19 cellular contexts compared by ENCODE assay signal in the genomic region with DNA sequence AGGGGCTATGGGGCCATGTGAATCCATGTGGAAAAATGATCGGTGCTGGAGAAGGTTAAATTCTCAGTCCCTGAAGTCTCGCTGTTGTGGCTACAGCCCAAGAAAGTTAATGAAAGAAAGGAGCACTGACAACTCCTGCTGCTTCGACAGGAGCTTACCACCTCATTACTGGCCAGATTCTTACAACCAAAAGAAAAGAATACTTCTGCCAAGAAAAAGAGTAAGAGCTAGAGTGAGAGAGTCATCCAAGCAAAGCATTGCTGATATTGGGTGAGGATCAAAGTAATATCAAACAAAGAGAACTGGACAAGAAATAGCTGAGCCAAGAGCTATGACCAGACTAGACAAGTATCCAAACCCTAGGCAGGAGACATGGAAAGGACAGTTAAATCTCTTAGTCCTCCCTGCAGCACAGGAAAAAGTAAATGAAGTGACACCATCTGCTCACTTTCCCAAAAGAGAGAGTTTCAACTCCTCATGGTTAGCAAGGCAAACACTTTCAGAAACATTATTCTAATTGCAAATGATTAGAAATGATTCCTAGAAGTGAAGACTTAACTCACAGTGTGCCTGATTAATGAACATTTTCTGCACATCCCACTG.
DNase-seq lines count a peak whose midpoint lies in the region; ATAC-seq and TF ChIP-seq lines count a peak whose summit lies in the region.
"Had no signal": no experiment of that assay in that cellular context is flagged by ENCODE, and none has a peak within 500 bp of the region (broad histone marks: within the 10 kb centered on the region; RNA-seq: fewer than 3 reads in every experiment).

No MANE protein-coding gene starts in this region.

- no peaks in the 10 kb centered on the region for H3K9me2 ChIP-seq in GM23338 (ENCODE audit: insufficient read depth)

- H3K36me3 Mint-ChIP-seq in GM23338 (ENCODE audit: low read depth) (no peaks in the 10 kb centered on the region), T-helper 17 cell (ENCODE audit: low read depth) (no peaks in the 10 kb centered on the region)
- H3K36me3 Mint-ChIP-seq: naive thymus-derived CD4-positive, alpha-beta T cell had no signal

- H3K9ac ChIP-seq in skeletal muscle satellite cell (ENCODE audit: low read depth, low read length), result no peak overlapping the region

- intact Hi-C loops in lower lobe of right lung (cut with DNase I), result no loop called here

- no peak for DNase-seq in GM23338 (ENCODE audit: low spot score)
- peak; percentile 52 for DNase-seq in cerebellar cortex (ENCODE audit: low spot score)
- peak; percentile 2 for DNase-seq in left kidney (ENCODE audit: low read depth, low spot score)
- DNase-seq in T-helper 17 cell, result no peak
- DNase-seq in lower lobe of right lung, result no peak
- DNase-seq: activated CD4-positive, CD25-positive, alpha-beta regulatory T cell; activated gamma-delta T cell; left ventricle myocardium superior; naive thymus-derived CD4-positive, alpha-beta T cell; NCI-H1417; NCI-H2171 treated with DMSO at 0.1 percent for 48 hours; right cardiac atrium; RPMI8226; stimulated activated CD4-positive, alpha-beta T cell treated with anti-CD3 and anti-CD28 coated beads, Interleukin-2, amount 100 ng/mL, for 48 hours; testis had no signal

- H3K27me3 ChIP-seq in GM23338 (ENCODE audit: insufficient read depth) (no peaks in the 10 kb centered on the region), skeletal muscle satellite cell (ENCODE audit: control insufficient read depth, insufficient read depth, low read length) (no peaks in the 10 kb centered on the region), lower lobe of right lung (ENCODE audit: low read depth) (no peaks in the 10 kb centered on the region)
- H3K27me3 ChIP-seq: ascending aorta, testis had no signal

- 0 out of 2 replicates have a peak overlapping the region, but pooled peaks have one; percentile 35 for H2AFZ ChIP-seq in GM23338

- no peaks in the 10 kb centered on the region for H3K9me3 ChIP-seq in skeletal muscle satellite cell (replicated peaks; ENCODE audit: low read length)
- H3K9me3 ChIP-seq in T-helper 17 cell (ENCODE audit: control insufficient read depth, low read length, poor library complexity, severe bottlenecking), result no peaks in the 10 kb centered on the region
- H3K9me3 ChIP-seq in lower lobe of right lung, result no peaks in the 10 kb centered on the region
- H3K9me3 ChIP-seq: ascending aorta, testis had no signal

- H3K36me3 ChIP-seq in GM23338 (ENCODE audit: insufficient read depth) (no peaks in the 10 kb centered on the region), skeletal muscle satellite cell (ENCODE audit: insufficient read depth, low read length) (no peaks in the 10 kb centered on the region), lower lobe of right lung (no peaks in the 10 kb centered on the region)
- H3K36me3 ChIP-seq: ascending aorta had no signal

- H3K4me1 ChIP-seq in GM23338 (ENCODE audit: insufficient read depth) (no peaks in the 10 kb centered on the region), skeletal muscle satellite cell (ENCODE audit: control insufficient read depth, insufficient read depth, low read length) (peaks cover 9% of the 10 kb centered on the region), lower lobe of right lung (no peaks in the 10 kb centered on the region)
- H3K4me1 ChIP-seq: ascending aorta, testis had no signal

- no peak overlapping the region for H3K4me2 ChIP-seq in GM23338
- peak overlapping the region; percentile 46 for H3K4me2 ChIP-seq in skeletal muscle satellite cell (ENCODE audit: low read length)

- TF ChIP-seq CTCF in GM23338 (conservative IDR thresholded peaks at IDR 0.05; ENCODE audit: low read depth in 2 of 2), result no peak
- TF ChIP-seq CTCF in lower lobe of right lung (IDR thresholded peaks at IDR 0.05), result no peak

- ATAC-seq in GM23338, result no peak
- no peak for ATAC-seq in T-helper 17 cell
- no peak for ATAC-seq in GM18519 (IDR thresholded peaks at IDR 0.05; ENCODE audit: low FRiP score, unreplicated experiment)
- ATAC-seq in lower lobe of right lung, result no peak
- ATAC-seq: left ventricle myocardium superior; naive thymus-derived CD4-positive, alpha-beta T cell had no signal

- no peaks in the 10 kb centered on the region for H3K27me3 Mint-ChIP-seq in GM23338 (ENCODE audit: insufficient read depth, low read depth, poor library complexity)
- no peaks in the 10 kb centered on the region for H3K27me3 Mint-ChIP-seq in T-helper 17 cell
- H3K27me3 Mint-ChIP-seq: naive thymus-derived CD4-positive, alpha-beta T cell had no signal

- peak overlapping the region; percentile 58; the same call in 1 of the 2 replicates for H3K27ac Mint-ChIP-seq in GM23338
- H3K27ac Mint-ChIP-seq in T-helper 17 cell, result no peak overlapping the region
- H3K27ac Mint-ChIP-seq: naive thymus-derived CD4-positive, alpha-beta T cell had no signal

- no peaks in the 10 kb centered on the region for H3F3A ChIP-seq in GM23338 (replicated peaks; ENCODE audit: low read depth)

- no peak overlapping the region for H3K27ac ChIP-seq in GM23338 (ENCODE audit: low read depth)
- no peak overlapping the region for H3K27ac ChIP-seq in lower lobe of right lung
- H3K27ac ChIP-seq: ascending aorta, C4-2B, testis had no signal

- H3K4me3 ChIP-seq in GM23338, result no peak overlapping the region
- no peak overlapping the region for H3K4me3 ChIP-seq in skeletal muscle satellite cell (ENCODE audit: low read length)
- H3K4me3 ChIP-seq in lower lobe of right lung, result no peak overlapping the region
- H3K4me3 ChIP-seq: ascending aorta, testis had no signal

- H3K4me1 Mint-ChIP-seq in GM23338 (no peaks in the 10 kb centered on the region), T-helper 17 cell (no peaks in the 10 kb centered on the region)
- H3K4me1 Mint-ChIP-seq: naive thymus-derived CD4-positive, alpha-beta T cell had no signal

- no peaks in the 10 kb centered on the region for H3K79me2 ChIP-seq in GM23338 (replicated peaks; ENCODE audit: insufficient read depth)

- H3K4me3 Mint-ChIP-seq in GM23338 (no peak overlapping the region), T-helper 17 cell (no peak overlapping the region)
- H3K4me3 Mint-ChIP-seq: naive thymus-derived CD4-positive, alpha-beta T cell had no signal

- no peaks in the 10 kb centered on the region for H3K9me3 Mint-ChIP-seq in GM23338

- H4K20me1 ChIP-seq in GM23338 (replicated peaks; ENCODE audit: insufficient read depth), result no peaks in the 10 kb centered on the region

TF ChIP-seq in GM23338, 12 proteins besides CTCF, POLR2A, EP300 and RAD21 (continues in another document):
- TF ChIP-seq, protein P1, sequence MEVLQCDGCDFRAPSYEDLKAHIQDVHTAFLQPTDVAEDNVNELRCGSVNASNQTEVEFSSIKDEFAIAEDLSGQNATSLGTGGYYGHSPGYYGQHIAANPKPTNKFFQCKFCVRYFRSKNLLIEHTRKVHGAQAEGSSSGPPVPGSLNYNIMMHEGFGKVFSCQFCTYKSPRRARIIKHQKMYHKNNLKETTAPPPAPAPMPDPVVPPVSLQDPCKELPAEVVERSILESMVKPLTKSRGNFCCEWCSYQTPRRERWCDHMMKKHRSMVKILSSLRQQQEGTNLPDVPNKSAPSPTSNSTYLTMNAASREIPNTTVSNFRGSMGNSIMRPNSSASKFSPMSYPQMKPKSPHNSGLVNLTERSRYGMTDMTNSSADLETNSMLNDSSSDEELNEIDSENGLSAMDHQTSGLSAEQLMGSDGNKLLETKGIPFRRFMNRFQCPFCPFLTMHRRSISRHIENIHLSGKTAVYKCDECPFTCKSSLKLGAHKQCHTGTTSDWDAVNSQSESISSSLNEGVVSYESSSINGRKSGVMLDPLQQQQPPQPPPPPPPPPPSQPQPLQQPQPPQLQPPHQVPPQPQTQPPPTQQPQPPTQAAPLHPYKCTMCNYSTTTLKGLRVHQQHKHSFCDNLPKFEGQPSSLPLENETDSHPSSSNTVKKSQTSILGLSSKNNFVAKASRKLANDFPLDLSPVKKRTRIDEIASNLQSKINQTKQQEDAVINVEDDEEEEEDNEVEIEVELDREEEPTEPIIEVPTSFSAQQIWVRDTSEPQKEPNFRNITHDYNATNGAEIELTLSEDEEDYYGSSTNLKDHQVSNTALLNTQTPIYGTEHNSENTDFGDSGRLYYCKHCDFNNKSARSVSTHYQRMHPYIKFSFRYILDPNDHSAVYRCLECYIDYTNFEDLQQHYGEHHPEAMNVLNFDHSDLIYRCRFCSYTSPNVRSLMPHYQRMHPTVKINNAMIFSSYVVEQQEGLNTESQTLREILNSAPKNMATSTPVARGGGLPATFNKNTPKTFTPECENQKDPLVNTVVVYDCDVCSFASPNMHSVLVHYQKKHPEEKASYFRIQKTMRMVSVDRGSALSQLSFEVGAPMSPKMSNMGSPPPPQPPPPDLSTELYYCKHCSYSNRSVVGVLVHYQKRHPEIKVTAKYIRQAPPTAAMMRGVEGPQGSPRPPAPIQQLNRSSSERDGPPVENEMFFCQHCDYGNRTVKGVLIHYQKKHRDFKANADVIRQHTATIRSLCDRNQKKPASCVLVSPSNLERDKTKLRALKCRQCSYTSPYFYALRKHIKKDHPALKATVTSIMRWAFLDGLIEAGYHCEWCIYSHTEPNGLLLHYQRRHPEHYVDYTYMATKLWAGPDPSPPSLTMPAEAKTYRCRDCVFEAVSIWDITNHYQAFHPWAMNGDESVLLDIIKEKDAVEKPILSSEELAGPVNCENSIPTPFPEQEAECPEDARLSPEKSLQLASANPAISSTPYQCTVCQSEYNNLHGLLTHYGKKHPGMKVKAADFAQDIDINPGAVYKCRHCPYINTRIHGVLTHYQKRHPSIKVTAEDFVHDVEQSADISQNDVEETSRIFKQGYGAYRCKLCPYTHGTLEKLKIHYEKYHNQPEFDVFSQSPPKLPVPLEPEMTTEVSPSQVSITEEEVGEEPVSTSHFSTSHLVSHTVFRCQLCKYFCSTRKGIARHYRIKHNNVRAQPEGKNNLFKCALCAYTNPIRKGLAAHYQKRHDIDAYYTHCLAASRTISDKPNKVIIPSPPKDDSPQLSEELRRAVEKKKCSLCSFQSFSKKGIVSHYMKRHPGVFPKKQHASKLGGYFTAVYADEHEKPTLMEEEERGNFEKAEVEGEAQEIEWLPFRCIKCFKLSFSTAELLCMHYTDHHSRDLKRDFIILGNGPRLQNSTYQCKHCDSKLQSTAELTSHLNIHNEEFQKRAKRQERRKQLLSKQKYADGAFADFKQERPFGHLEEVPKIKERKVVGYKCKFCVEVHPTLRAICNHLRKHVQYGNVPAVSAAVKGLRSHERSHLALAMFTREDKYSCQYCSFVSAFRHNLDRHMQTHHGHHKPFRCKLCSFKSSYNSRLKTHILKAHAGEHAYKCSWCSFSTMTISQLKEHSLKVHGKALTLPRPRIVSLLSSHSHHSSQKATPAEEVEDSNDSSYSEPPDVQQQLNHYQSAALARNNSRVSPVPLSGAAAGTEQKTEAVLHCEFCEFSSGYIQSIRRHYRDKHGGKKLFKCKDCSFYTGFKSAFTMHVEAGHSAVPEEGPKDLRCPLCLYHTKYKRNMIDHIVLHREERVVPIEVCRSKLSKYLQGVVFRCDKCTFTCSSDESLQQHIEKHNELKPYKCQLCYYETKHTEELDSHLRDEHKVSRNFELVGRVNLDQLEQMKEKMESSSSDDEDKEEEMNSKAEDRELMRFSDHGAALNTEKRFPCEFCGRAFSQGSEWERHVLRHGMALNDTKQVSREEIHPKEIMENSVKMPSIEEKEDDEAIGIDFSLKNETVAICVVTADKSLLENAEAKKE (CRISPR knock-in tag; IDR thresholded peaks at IDR 0.05), result no peak
- TF ChIP-seq ZNF114 (CRISPR knock-in tag; IDR thresholded peaks at IDR 0.05) (no peak), POLR2AphosphoS5 (IDR thresholded peaks at IDR 0.05; ENCODE audit: low read depth) (no peak), STAT1 (IDR thresholded peaks at IDR 0.05; ENCODE audit: unreplicated experiment) (no peak)

Comparison
In these comparisons a context has a peak if more than half of its experiments do, and no peak if none do; other contexts are left out.
1. DNase-seq: peak in cerebellar cortex (single experiment) and left kidney (single experiment); none in GM23338 (single experiment), T-helper 17 cell (0 of 3) and lower lobe of right lung (single experiment).